1 cellular context compared by ENCODE assay signal in the genomic region with DNA sequence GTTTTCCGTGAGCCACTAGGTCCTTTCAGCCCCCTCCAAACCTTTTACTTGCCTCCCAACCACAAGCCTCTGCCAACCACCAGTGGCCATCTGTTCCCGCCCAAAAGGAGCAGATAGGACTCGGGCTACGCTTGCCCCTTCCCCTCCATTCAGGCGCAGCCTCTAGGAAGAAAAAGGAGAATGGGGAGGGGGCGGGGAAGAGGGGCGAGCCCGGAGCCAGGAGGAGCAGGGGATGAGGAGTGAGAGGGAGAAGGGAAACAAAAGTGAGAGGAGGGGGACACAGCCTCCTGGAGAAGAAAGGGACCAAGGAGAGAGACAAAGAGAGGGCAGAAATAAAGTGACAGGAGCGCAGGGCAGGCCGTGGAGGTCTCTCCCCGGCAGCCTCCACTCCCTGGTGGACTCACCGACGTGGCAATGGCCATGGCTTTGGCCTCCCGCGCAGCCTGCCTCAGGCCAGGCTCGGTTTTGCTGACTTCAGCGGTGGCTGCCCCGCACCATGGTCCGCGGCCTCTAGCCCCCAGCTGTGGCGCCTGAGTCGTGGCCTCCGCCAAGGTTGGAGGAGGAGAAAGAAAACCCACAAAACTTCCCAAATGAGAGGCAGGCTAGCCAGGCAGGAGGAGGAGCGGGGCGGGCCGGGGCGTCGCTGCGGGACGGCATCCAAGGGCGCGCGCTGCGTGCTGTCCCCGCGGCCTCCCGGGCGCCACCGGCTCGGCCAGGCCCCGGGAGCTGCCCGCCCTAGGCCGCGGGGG.
TF ChIP-seq lines count a peak whose summit lies in the region.

A gene with protein sequence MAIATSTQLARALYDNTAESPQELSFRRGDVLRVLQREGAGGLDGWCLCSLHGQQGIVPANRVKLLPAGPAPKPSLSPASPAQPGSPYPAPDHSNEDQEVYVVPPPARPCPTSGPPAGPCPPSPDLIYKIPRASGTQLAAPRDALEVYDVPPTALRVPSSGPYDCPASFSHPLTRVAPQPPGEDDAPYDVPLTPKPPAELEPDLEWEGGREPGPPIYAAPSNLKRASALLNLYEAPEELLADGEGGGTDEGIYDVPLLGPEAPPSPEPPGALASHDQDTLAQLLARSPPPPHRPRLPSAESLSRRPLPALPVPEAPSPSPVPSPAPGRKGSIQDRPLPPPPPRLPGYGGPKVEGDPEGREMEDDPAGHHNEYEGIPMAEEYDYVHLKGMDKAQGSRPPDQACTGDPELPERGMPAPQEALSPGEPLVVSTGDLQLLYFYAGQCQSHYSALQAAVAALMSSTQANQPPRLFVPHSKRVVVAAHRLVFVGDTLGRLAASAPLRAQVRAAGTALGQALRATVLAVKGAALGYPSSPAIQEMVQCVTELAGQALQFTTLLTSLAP (minus strand): TSS at position 569 of the 749 bp plus-strand sequence. CDS start 147 bp downstream, at position 422.

TF ChIP-seq in IMR-90, 13 proteins besides CTCF, POLR2A, EP300 and RAD21:
- TF ChIP-seq NFE2L2 (IDR thresholded peaks at IDR 0.05; ENCODE audit: low read depth, low read length) (no peak), MAZ (IDR thresholded peaks at IDR 0.05; ENCODE audit: borderline replicate concordance, low read depth, low read length) (no peak), MAFK (IDR thresholded peaks at IDR 0.05; ENCODE audit: low read depth, low read length) (peak; percentile 26; the same call in 1 of the 2 replicates), CEBPB (IDR thresholded peaks at IDR 0.05; ENCODE audit: low read depth, low read length) (no peak), SMC3 (IDR thresholded peaks at IDR 0.05; ENCODE audit: low read depth, low read length) (no peak), FOS (IDR thresholded peaks at IDR 0.05; ENCODE audit: low read depth, low read length) (no peak), RCOR1 (IDR thresholded peaks at IDR 0.05; ENCODE audit: insufficient replicate concordance, low read length) (no peak), CHD1 (IDR thresholded peaks at IDR 0.05; ENCODE audit: low read depth, low read length) (no peak)
